ENCODE assay signal across 12 cellular contexts in genomic region chr2:218386505-218387368, GRCh38. TPM values are rescaled to one million over a fixed set of nuclear protein-coding genes. Genes with fewer than 3 reads are reported as not detected.
A peak's percentile ranks its signal among the peaks of the same experiment; 100 is the strongest.
DNase-seq lines count a peak whose midpoint lies in the region; ATAC-seq and TF ChIP-seq lines count a peak whose summit lies in the region.
"Had no signal": no experiment of that assay in that cellular context is flagged by ENCODE, and none has a peak within 500 bp of the region (broad histone marks: within the 10 kb centered on the region; RNA-seq: fewer than 3 reads in every experiment).

No MANE protein-coding gene starts in this region.

- H3K27me3 ChIP-seq in lower lobe of right lung (ENCODE audit: low read depth) = no peaks in the 10 kb centered on the region
- no peaks in the 10 kb centered on the region for H3K27me3 ChIP-seq in stomach smooth muscle (ENCODE audit: control insufficient read depth in 1 of 2, insufficient read depth in 2 of 2, low read length in 2 of 2)
- H3K27me3 ChIP-seq: SJSA1 had no signal

- intact Hi-C loops in lower lobe of right lung (cut with DNase I) = no loop called here

- H3K4me3 ChIP-seq in HEK293 (ENCODE audit: low read depth, low read length) (no peak overlapping the region), lower lobe of right lung (peak overlapping the region; percentile 53), stomach smooth muscle (ENCODE audit: low read length in 2 of 2) (peak overlapping the region; percentile 20 to 72)

- H3K27ac ChIP-seq in HEK293 (ENCODE audit: extremely low read depth, low read depth, low read length) (no peak overlapping the region), lower lobe of right lung (peak overlapping the region; percentile 69), stomach smooth muscle (ENCODE audit: low read length) (no peak overlapping the region)
- H3K27ac ChIP-seq: SJSA1 had no signal

- ATAC-seq in lower lobe of right lung = no peak
- no peak for ATAC-seq in GM21786 (IDR thresholded peaks at IDR 0.05; ENCODE audit: unreplicated experiment)

- CTCF ChIA-PET in HEK293 (lab: Yijun Ruan, JAX) = interaction anchor here (0.6 to 1.1 kb wide), 2 partner anchors 30 to 1906 kb away, joined by 3 read pairs; partner anchors contain the start of gene CATIP

- H3K27me3 Mint-ChIP-seq in brain (peaks cover 11% of the 10 kb centered on the region), chondrocyte (ENCODE audit: low read depth) (peaks cover 2% of the 10 kb centered on the region)

- H3K36me3 Mint-ChIP-seq in brain (no peaks in the 10 kb centered on the region), chondrocyte (ENCODE audit: low read depth) (no peaks in the 10 kb centered on the region)

- no peaks in the 10 kb centered on the region for H3K36me3 ChIP-seq in HEK293 (ENCODE audit: control insufficient read depth in 2 of 2, insufficient read depth in 1 of 2, low read length in 2 of 2)
- H3K36me3 ChIP-seq in lower lobe of right lung = peaks cover 7% of the 10 kb centered on the region
- no peaks in the 10 kb centered on the region for H3K36me3 ChIP-seq in stomach smooth muscle (ENCODE audit: control insufficient read depth in 2 of 2, insufficient read depth in 2 of 2, low read length in 2 of 2)
- H3K36me3 ChIP-seq: SJSA1 had no signal

- H3K9me3 ChIP-seq in HEK293 (ENCODE audit: control insufficient read depth, insufficient read depth, low read depth, low read length) (no peaks in the 10 kb centered on the region), lower lobe of right lung (no peaks in the 10 kb centered on the region), stomach smooth muscle (ENCODE audit: control insufficient read depth in 2 of 2, low read length in 2 of 2) (no peaks in the 10 kb centered on the region)
- H3K9me3 ChIP-seq: SJSA1 had no signal

- POLR2A ChIA-PET in HEK293 (lab: Yijun Ruan, JAX) = interaction anchor here (0.7 kb wide), 1 partner anchor 158 kb away, joined by 3 read pairs; no protein-coding TSS in a partner anchor

- DNase-seq in lower lobe of right lung (no peak), KG1 (lab: John Stamatoyannopoulos, UW) (no peak), chondrocyte (ENCODE audit: low spot score) (no peak)
- DNase-seq: activated CD4-positive, CD25-positive, alpha-beta regulatory T cell; caudate nucleus; MV-4-11 had no signal

- H3K4me1 Mint-ChIP-seq in brain (peaks cover 6% of the 10 kb centered on the region), chondrocyte (ENCODE audit: low read depth) (peaks cover 5% of the 10 kb centered on the region)

- H3K27ac Mint-ChIP-seq in brain (peak overlapping the region in 3 of 5 experiments; percentile 12 to 68 (median 46)), chondrocyte (ENCODE audit: unreplicated experiment) (no peak overlapping the region)
- H3K27ac Mint-ChIP-seq: activated T-helper 1 cell treated with anti-CD3 and anti-CD28 coated beads, Interleukin-12 subunit alpha, Interleukin-12 subunit beta, Interleukin-2, Interleukin-4 antibody, amounts not matched to agents 30 ng/mL and 10 ng/mL and 1 ng/mL, durations not matched to agents 14 hours and 24 hours and 36 hours had no signal

- TF ChIP-seq CTCF in HEK293 (tag by site-specific recombination; IDR thresholded peaks at IDR 0.05) (no peak), brain (conservative IDR thresholded peaks at IDR 0.05) (no peak), lower lobe of right lung (IDR thresholded peaks at IDR 0.05) (no peak), chondrocyte (IDR thresholded peaks at IDR 0.05) (no peak)

- H3K4me1 ChIP-seq in HEK293 (ENCODE audit: control insufficient read depth, insufficient read depth, low read length) = 0 out of 2 replicates have a peak, but pooled peaks cover 2% of the 10 kb centered on the region
- peaks cover 6% of the 10 kb centered on the region for H3K4me1 ChIP-seq in lower lobe of right lung
- H3K4me1 ChIP-seq in stomach smooth muscle (ENCODE audit: control insufficient read depth, insufficient read depth, low read length) = peaks cover 11% of the 10 kb centered on the region

- H3K4me3 Mint-ChIP-seq in brain = peak overlapping the region; percentile 54 to 83 (median 77)
- no peak overlapping the region for H3K4me3 Mint-ChIP-seq in chondrocyte (ENCODE audit: unreplicated experiment)
- H3K4me3 Mint-ChIP-seq: activated T-helper 1 cell treated with anti-CD3 and anti-CD28 coated beads, Interleukin-12 subunit alpha, Interleukin-12 subunit beta, Interleukin-2, Interleukin-4 antibody, amounts not matched to agents 30 ng/mL and 10 ng/mL and 1 ng/mL, durations not matched to agents 14 hours and 24 hours and 36 hours had no signal

- peaks cover 0 to 5% (median 0%) of the 10 kb centered on the region in 5 experiments for H3K9me3 Mint-ChIP-seq in brain
- H3K9me3 Mint-ChIP-seq in chondrocyte (ENCODE audit: low read depth) = no peaks in the 10 kb centered on the region
- H3K9me3 Mint-ChIP-seq: activated T-helper 1 cell treated with anti-CD3 and anti-CD28 coated beads, Interleukin-12 subunit alpha, Interleukin-12 subunit beta, Interleukin-2, Interleukin-4 antibody, amounts not matched to agents 30 ng/mL and 10 ng/mL and 1 ng/mL, durations not matched to agents 14 hours and 24 hours and 36 hours had no signal

- no peak overlapping the region for H3K9ac ChIP-seq in stomach smooth muscle (ENCODE audit: low read length in 2 of 2)

TF ChIP-seq in HEK293, 187 proteins besides CTCF, POLR2A, EP300 and RAD21:
- peak; percentile 47; the same call in 1 of the 2 replicates for TF ChIP-seq ZNF513 (tag by site-specific recombination; IDR thresholded peaks at IDR 0.05)
- no peak for TF ChIP-seq ZXDB (tag by site-specific recombination; IDR thresholded peaks at IDR 0.05)
- no peak for TF ChIP-seq REPIN1 (tag by site-specific recombination; IDR thresholded peaks at IDR 0.05; ENCODE audit: low read depth)
- no peak for TF ChIP-seq ZNF561 (tag by site-specific recombination; IDR thresholded peaks at IDR 0.05; ENCODE audit: borderline replicate concordance)
- no peak for TF ChIP-seq REST (tag by site-specific recombination; IDR thresholded peaks at IDR 0.05)

RNA-seq across cellular contexts. Expression of gene SLC11A1, which starts 4.7 kb away (rescaled TPM):
- polyA plus RNA-seq in brain (ENCODE audit: insufficient read depth, low read depth, low replicate concordance) = 1.7 TPM
- total RNA-seq in lower lobe of right lung = 419 TPM
- 0.08 to 0.15 TPM (median 0.10 TPM) in 3 replicates for total RNA-seq in chondrocyte

RNA-seq across cellular contexts. Expression of gene CTDSP1, which starts 12.9 kb away (rescaled TPM):
- 44.4 TPM for polyA plus RNA-seq in brain (ENCODE audit: insufficient read depth, low read depth, low replicate concordance)
- total RNA-seq in lower lobe of right lung = 168 TPM
- total RNA-seq in chondrocyte = 85.0 to 97.8 TPM (median 95.3 TPM) in 3 replicates

RNA-seq across cellular contexts. Expression of gene CATIP, which starts 30.1 kb away (rescaled TPM):
- polyA plus RNA-seq in brain (ENCODE audit: insufficient read depth, low read depth, low replicate concordance) = not detected
- total RNA-seq in lower lobe of right lung (5.6 TPM), chondrocyte (not detected in 3 replicates)
- total RNA-seq: activated T-helper 1 cell treated with anti-CD3 and anti-CD28 coated beads, Interleukin-12 subunit alpha, Interleukin-12 subunit beta, Interleukin-2, Interleukin-4 antibody, amounts not matched to agents 30 ng/mL and 10 ng/mL and 1 ng/mL, durations not matched to agents 14 hours and 24 hours and 36 hours; SJSA1 had no signal

RNA-seq across cellular contexts. Expression of gene VIL1, which starts 32.2 kb away (rescaled TPM):
- polyA plus RNA-seq in brain (ENCODE audit: insufficient read depth, low read depth, low replicate concordance) = not detected
- total RNA-seq in lower lobe of right lung = 0.41 TPM
- not detected in 3 replicates for total RNA-seq in chondrocyte
- total RNA-seq: activated T-helper 1 cell treated with anti-CD3 and anti-CD28 coated beads, Interleukin-12 subunit alpha, Interleukin-12 subunit beta, Interleukin-2, Interleukin-4 antibody, amounts not matched to agents 30 ng/mL and 10 ng/mL and 1 ng/mL, durations not matched to agents 14 hours and 24 hours and 36 hours; SJSA1 had no signal

Comparison
In these comparisons a context has a peak if more than half of its experiments do, and no peak if none do; other contexts are left out.
1. RNA of gene SLC11A1, which starts 4.7 kb away (total RNA-seq): 419 TPM in lower lobe of right lung (single experiment); 0.08 to 0.15 TPM in chondrocyte; every median in the first group is over 100 times any median in the second.